Comparison of ENCODE assay signal across 8 cellular contexts in genomic region chr22:19986410-19987341, GRCh38. TPM values are rescaled to one million over a fixed set of nuclear protein-coding genes. Genes with fewer than 3 reads are reported as not detected.
A peak's percentile ranks its signal among the peaks of the same experiment; 100 is the strongest.
DNase-seq lines count a peak whose midpoint lies in the region; ATAC-seq, FAIRE-seq and TF ChIP-seq lines count a peak whose summit lies in the region.

No MANE protein-coding gene starts in this region.

- intact Hi-C loops in kidney (cut with DNase I), result no loop called here

- no peaks in the 10 kb centered on the region for H3K36me3 ChIP-seq in kidney (ENCODE audit: control insufficient read depth in 1 of 2, insufficient read depth in 2 of 2, low read length in 2 of 2)

- peak overlapping the region in 1 of 2 donors; percentile 8 for H3K27ac ChIP-seq in kidney (ENCODE audit: low read depth in 2 of 2, low read length in 2 of 2)

- H3K9ac ChIP-seq in kidney (ENCODE audit: low read length in 2 of 2), result peak overlapping the region; percentile 10 to 49

- H3K4me1 ChIP-seq in kidney (ENCODE audit: control insufficient read depth in 1 of 2, insufficient read depth in 1 of 2, low read depth in 1 of 2, low read length in 2 of 2), result peaks cover 0 to 21% of the 10 kb centered on the region in 2 donors

- TF ChIP-seq CTCF in kidney (IDR thresholded peaks at IDR 0.05; ENCODE audit: borderline replicate concordance, extremely low read depth, insufficient read depth), result no peak

- peak; percentile 98 for DNase-seq in AG08396 (ENCODE audit: low spot score)
- peak; percentile 45 for DNase-seq in NCI-H2029 treated with DMSO at 0.1 percent for 48 hours (lab: John Stamatoyannopoulos, UW)
- peak; percentile 62 for DNase-seq in cerebellar cortex (ENCODE audit: low spot score)
- DNase-seq in kidney, result peak; percentile 94
- peak; percentile 45 to 47 for DNase-seq in stimulated activated CD4-positive, alpha-beta T cell treated with anti-CD3 and anti-CD28 coated beads, Interleukin-15, amount 100 ng/mL, for 1 hour (ENCODE audit: low read depth in 1 of 2, low spot score in 1 of 2)

- FAIRE-seq in kidney (lab: Jason Lieb, UNC), result no peak

- ATAC-seq in GM19372 (IDR thresholded peaks at IDR 0.05; ENCODE audit: low read depth, unreplicated experiment) (peak; percentile 54), GM19455 (IDR thresholded peaks at IDR 0.05; ENCODE audit: unreplicated experiment) (no peak)
- peak; percentile 74 to 78 for ATAC-seq in activated CD4-positive, CD25-positive, alpha-beta regulatory T cell treated with anti-CD3 and anti-CD28 coated beads, Interleukin-2, amount 50 U/mL, for 24 hours

- peak overlapping the region; percentile 53 to 56 for H3K4me3 ChIP-seq in kidney (ENCODE audit: low read length in 2 of 2)

- H3K9me3 ChIP-seq in kidney (ENCODE audit: control insufficient read depth in 1 of 2, low read length in 2 of 2), result no peaks in the 10 kb centered on the region

RNA-seq across cellular contexts. Expression of gene ARVCF, which starts 29.9 kb away (rescaled TPM):
- total RNA-seq in kidney, result 21.9 TPM
- polyA plus RNA-seq in kidney (ENCODE audit: insufficient read depth, low read depth, low replicate concordance), result 16.0 TPM

RNA-seq across cellular contexts. Expression of gene TANGO2, which starts 34.2 kb away (rescaled TPM):
- total RNA-seq in kidney, result 27.7 TPM
- 37.3 TPM for polyA plus RNA-seq in kidney (ENCODE audit: insufficient read depth, low read depth, low replicate concordance)

RNA-seq across cellular contexts. Expression of gene TXNRD2, which starts 45.1 kb away (rescaled TPM):
- 28.6 TPM for total RNA-seq in kidney
- 50.6 TPM for polyA plus RNA-seq in kidney (ENCODE audit: insufficient read depth, low read depth, low replicate concordance)

RNA-seq across cellular contexts. Expression of gene COMT, which starts 45.1 kb away (rescaled TPM):
- 118 TPM for total RNA-seq in kidney
- polyA plus RNA-seq in kidney (ENCODE audit: insufficient read depth, low read depth, low replicate concordance), result 244 TPM

Comparison
In these comparisons a context has a peak if more than half of its experiments do, and no peak if none do; other contexts are left out.
1. DNase-seq: peak in every context shown above with its lines; median percentile 98 in AG08396; 94 in kidney; 62 in cerebellar cortex; 46 in stimulated activated CD4-positive, alpha-beta T cell treated with anti-CD3 and anti-CD28 coated beads, Interleukin-15, amount 100 ng/mL, for 1 hour; 45 in NCI-H2029 treated with DMSO at 0.1 percent for 48 hours.